In genomic region chr14:69713127-69713800, GRCh38 we compare ENCODE assay signal across 9 cellular contexts. TPM values are rescaled to one million over a fixed set of nuclear protein-coding genes. Genes with fewer than 3 reads are reported as not detected.
A peak's percentile ranks its signal among the peaks of the same experiment; 100 is the strongest.
DNase-seq lines count a peak whose midpoint lies in the region; ATAC-seq, FAIRE-seq and TF ChIP-seq lines count a peak whose summit lies in the region.
"Had no signal": no experiment of that assay in that cellular context is flagged by ENCODE, and none has a peak within 500 bp of the region (broad histone marks: within the 10 kb centered on the region; RNA-seq: fewer than 3 reads in every experiment).

No MANE protein-coding gene starts in this region.

- TF ChIP-seq POLR2A in heart left ventricle (IDR thresholded peaks at IDR 0.05) (no peak), vagina (IDR thresholded peaks at IDR 0.05) (no peak)

- peaks cover 0 to 59% (median 29%) of the 10 kb centered on the region in 9 donors for H3K36me3 ChIP-seq in heart left ventricle
- H3K36me3 ChIP-seq in WERI-Rb-1, result peaks cover 44% of the 10 kb centered on the region
- peaks cover 9 to 13% of the 10 kb centered on the region in 2 experiments for H3K36me3 ChIP-seq in keratinocyte (ENCODE audit: control insufficient read depth in 2 of 2, extremely low read depth in 1 of 2, insufficient read depth in 2 of 2, low read length in 2 of 2)
- peaks cover 0 to 23% of the 10 kb centered on the region in 2 donors for H3K36me3 ChIP-seq in vagina

- FAIRE-seq in keratinocyte (lab: Jason Lieb, UNC), result peak; percentile 77
- FAIRE-seq: islet of Langerhans had no signal

- H3K4me3 ChIP-seq in heart left ventricle (no peak overlapping the region), WERI-Rb-1 (ENCODE audit: low read depth, low read length) (peak overlapping the region; percentile 5; the same call in 1 of the 2 replicates), keratinocyte (ENCODE audit: control insufficient read depth in 2 of 3, extremely low read depth in 1 of 3, insufficient read depth in 2 of 3, low read depth in 1 of 3, low read length in 3 of 3) (peak overlapping the region in 2 of 3 experiments; percentile 55 to 58), vagina (no peak overlapping the region)

- WGBS in heart left ventricle, 4 donors, result 67 to 82% (median 72%) methylated on average over 4 of the region's 4 CpGs

- intact Hi-C loops in heart left ventricle (cut with DNase I) (loop anchor here in 6 of 10 donors (5.0 to 10.0 kb wide), 4 partner anchors 41 to 101 kb away; partner anchors contain the start of gene SUSD6 (in 1 of the 6)), cardiac septum (cut with DNase I) (loop anchor here (10.0 kb wide), 1 partner anchor 48 kb away; no protein-coding TSS in a partner anchor), vagina (cut with DNase I) (loop anchor here (5.0 to 10.0 kb wide), 2 partner anchors 48 to 101 kb away; partner anchors contain the start of gene SUSD6)

- H3K4me2 ChIP-seq in keratinocyte (ENCODE audit: control insufficient read depth, extremely low read depth, insufficient read depth, low read depth, low read length), result peak overlapping the region; percentile 94

- H3K9me1 ChIP-seq in keratinocyte (ENCODE audit: control insufficient read depth, extremely low read depth, insufficient read depth, low read length), result no peaks in the 10 kb centered on the region

- ATAC-seq in heart left ventricle (peak in 1 of 4 donors; percentile 16), HG02852 (IDR thresholded peaks at IDR 0.05; ENCODE audit: unreplicated experiment) (no peak)

- no peaks in the 10 kb centered on the region for H4K20me1 ChIP-seq in keratinocyte (ENCODE audit: control insufficient read depth, extremely low read depth, insufficient read depth, low read length)

- peak overlapping the region; percentile 73 for H3K9ac ChIP-seq in keratinocyte (ENCODE audit: control insufficient read depth, extremely low read depth, insufficient read depth, low read length)

- H3K27ac ChIP-seq in heart left ventricle, result peak overlapping the region in 11 of 12 donors; percentile 63 to 88 (median 73)
- H3K27ac ChIP-seq in WERI-Rb-1, result peak overlapping the region; percentile 96
- H3K27ac ChIP-seq in keratinocyte (ENCODE audit: control insufficient read depth, insufficient read depth, low read length), result peak overlapping the region; percentile 91
- peak overlapping the region; percentile 68 for H3K27ac ChIP-seq in vagina

- H3K4me1 ChIP-seq in heart left ventricle (peaks cover 15 to 99% (median 55%) of the 10 kb centered on the region in 12 donors), keratinocyte (ENCODE audit: control insufficient read depth, extremely low read depth, insufficient read depth, low read length) (peaks cover 44% of the 10 kb centered on the region), vagina (peaks cover 58% of the 10 kb centered on the region)

- H3K27me3 ChIP-seq in heart left ventricle, result no peaks in the 10 kb centered on the region
- no peaks in the 10 kb centered on the region for H3K27me3 ChIP-seq in WERI-Rb-1 (ENCODE audit: insufficient read depth, low read depth, severe bottlenecking)
- H3K27me3 ChIP-seq in keratinocyte (ENCODE audit: control insufficient read depth, extremely low read depth, insufficient read depth, low read length), result no peaks in the 10 kb centered on the region
- no peaks in the 10 kb centered on the region for H3K27me3 ChIP-seq in vagina

- no peak overlapping the region for H2AFZ ChIP-seq in keratinocyte (ENCODE audit: control insufficient read depth, low read length)

- H3K9me3 ChIP-seq in heart left ventricle (no peaks in the 10 kb centered on the region), WERI-Rb-1 (ENCODE audit: severe bottlenecking) (no peaks in the 10 kb centered on the region), keratinocyte (ENCODE audit: control insufficient read depth, low read depth, low read length) (no peaks in the 10 kb centered on the region), vagina (no peaks in the 10 kb centered on the region)

- no peaks in the 10 kb centered on the region for H3K79me2 ChIP-seq in keratinocyte (ENCODE audit: control insufficient read depth, insufficient read depth, low read length)

- TF ChIP-seq CTCF in heart left ventricle (IDR thresholded peaks at IDR 0.05), result no peak
- no peak; the same call in 1 of the 2 replicates for TF ChIP-seq CTCF in WERI-Rb-1 (IDR thresholded peaks at IDR 0.05; ENCODE audit: low read depth, low read length)
- TF ChIP-seq CTCF in keratinocyte (optimal IDR thresholded peaks at IDR 0.05 in 1 of 3, IDR thresholded peaks at IDR 0.05 in 1 of 3, conservative IDR thresholded peaks at IDR 0.05 in 1 of 3; ENCODE audit: extremely low read depth in 1 of 3, insufficient read depth in 2 of 3, low read length in 3 of 3), result peak in 1 of 3 experiments; percentile 13
- no peak for TF ChIP-seq CTCF in vagina (IDR thresholded peaks at IDR 0.05)

- DNase-seq in heart left ventricle (no peak), cardiac septum (ENCODE audit: low spot score) (no peak), WERI-Rb-1 (peak; percentile 86), keratinocyte (ENCODE audit: low read depth, low spot score) (peak; percentile 38), vagina (ENCODE audit: extremely low spot score in 2 of 2) (no peak)
- DNase-seq in stimulated activated CD4-positive, alpha-beta T cell treated with anti-CD3 and anti-CD28 coated beads, Interleukin-4, amount 100 ng/mL, for 1 hour, result no peak
- no peak for DNase-seq in activated CD4-positive, alpha-beta T cell treated with anti-CD3 and anti-CD28 coated beads, Interleukin-2, amount 50 U/mL, for 1 hour

- dilution Hi-C loops in keratinocyte (cut with MboI; ENCODE audit: extremely low pct_ligation_motif_present, low sequenced_read_pairs), result no loop called here

RNA-seq across cellular contexts. Expression of gene SRSF5, which starts 53.7 kb away (rescaled TPM):
- total RNA-seq in heart left ventricle, result 100 to 1,000 TPM in 7 of 9 donors, 10 to 100 TPM in 2; 63.8 to 197 (median 176) TPM
- 100 to 1,000 TPM; 157 to 186 TPM for polyA plus RNA-seq in heart left ventricle
- total RNA-seq in cardiac septum, result 206 TPM
- 189 to 308 TPM (median 292 TPM) in 3 replicates for polyA plus RNA-seq in keratinocyte
- polyA plus RNA-seq in keratinocyte (2011; ENCODE audit: low read depth), result 583 TPM
- polyA plus RNA-seq in keratinocyte (2011; cell fraction: cytosol; rRNA removed), result 128 and 154 TPM in 2 replicates
- polyA plus RNA-seq in keratinocyte (2011; cell fraction: nucleus; rRNA removed), result 765 and 1,187 TPM in 2 replicates
- 259 and 350 TPM in 2 replicates for polyA plus RNA-seq in keratinocyte (2012; ENCODE audit: low replicate concordance)
- polyA minus RNA-seq in keratinocyte, result 62.0 to 133 TPM (median 86.7 TPM) in 3 replicates
- 85.2 TPM for polyA minus RNA-seq in keratinocyte (2011; cell fraction: cytosol; rRNA and poly(A)+ RNA removed)
- polyA minus RNA-seq in keratinocyte (2011; cell fraction: nucleus; rRNA and poly(A)+ RNA removed), result 145 and 186 TPM in 2 replicates
- 386 TPM for total RNA-seq in vagina

Comparison
In these comparisons a context has a peak if more than half of its experiments do, and no peak if none do; other contexts are left out.
1. DNase-seq: peak in WERI-Rb-1 (single experiment) and keratinocyte (single experiment); none in heart left ventricle (0 of 5), cardiac septum (single experiment), vagina (0 of 2), stimulated activated CD4-positive, alpha-beta T cell treated with anti-CD3 and anti-CD28 coated beads, Interleukin-4, amount 100 ng/mL, for 1 hour (single experiment) and activated CD4-positive, alpha-beta T cell treated with anti-CD3 and anti-CD28 coated beads, Interleukin-2, amount 50 U/mL, for 1 hour (single experiment).
2. H3K4me3 ChIP-seq: peak in WERI-Rb-1 (single experiment) and keratinocyte (2 of 3); none in heart left ventricle (0 of 12) and vagina (0 of 2).
3. Peak in every context shown above with its lines, with median percentiles within 50 percentile points of each other: H3K27ac ChIP-seq.